Comparison of ENCODE assay signal across 10 cellular contexts in the genomic region with DNA sequence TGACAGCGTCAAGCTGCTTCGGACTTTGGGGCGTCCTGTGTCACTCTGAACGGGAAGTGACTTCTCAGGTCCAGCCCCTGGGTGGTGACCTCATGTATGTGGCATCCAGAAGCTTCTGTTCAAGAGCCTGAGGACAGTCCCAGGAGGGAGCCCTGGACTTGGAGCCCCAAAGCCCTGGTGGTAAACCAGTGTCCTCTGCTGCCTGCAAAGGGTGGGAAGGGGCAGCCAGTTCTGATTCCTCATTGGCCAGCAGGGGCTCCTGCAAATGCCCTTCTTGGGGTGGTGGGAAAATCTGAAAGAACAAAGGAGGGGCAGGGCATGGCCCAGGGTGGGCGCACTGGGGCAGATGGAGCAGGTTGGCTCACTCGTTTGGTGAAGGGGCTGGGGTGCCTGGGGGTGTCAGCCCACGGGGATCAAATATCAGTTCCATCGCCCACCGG. TPM values are rescaled to one million over a fixed set of nuclear protein-coding genes. Genes with fewer than 3 reads are reported as not detected.
DNase-seq lines count a peak whose midpoint lies in the region; ATAC-seq and TF ChIP-seq lines count a peak whose summit lies in the region.
"Had no signal": no experiment of that assay in that cellular context is flagged by ENCODE, and none has a peak within 500 bp of the region (broad histone marks: within the 10 kb centered on the region; RNA-seq: fewer than 3 reads in every experiment).

No MANE protein-coding gene starts in this region.

- POLR2A ChIA-PET in activated CD4-positive, alpha-beta memory T cell treated with anti-CD3 and anti-CD28 coated beads for 36 hours (lab: Charles Lee): no interaction called here

- H3K27ac ChIP-seq in ascending aorta: peak overlapping the region; percentile 89 to 94

- intact Hi-C loops in ascending aorta (cut with DNase I): loop anchor here (5.0 to 10.0 kb wide), 2 partner anchors 223 to 240 kb away; no protein-coding TSS in a partner anchor
- intact Hi-C loops in activated CD4-positive, alpha-beta memory T cell treated with anti-CD3 and anti-CD28 coated beads for 36 hours (cut with micrococcal nuclease): loop anchor here (5.0 kb wide), 1 partner anchor 233 kb away; a partner anchor contains a TSS

- CTCF ChIA-PET in activated CD4-positive, alpha-beta memory T cell treated with anti-CD3 and anti-CD28 coated beads for 36 hours (lab: Charles Lee): interaction anchor here (0.6 to 6.8 kb wide), 10 partner anchors 28 to 1072 kb away, joined by 3 to 110 read pairs (median 4); a partner anchor contains a TSS

- H3K4me3 Mint-ChIP-seq in stimulated activated memory B cell treated with anti-CD40 and anti-IgM and Interleukin-4, amounts not matched to agents 10 μg/mL and 1 μg/mL and 100 μg/mL, for 72 hours: peak overlapping the region; percentile 12
- no peak overlapping the region for H3K4me3 Mint-ChIP-seq in activated CD4-positive, alpha-beta memory T cell treated with anti-CD3 and anti-CD28 coated beads for 36 hours

- peak overlapping the region; percentile 64 to 76 for H3K4me3 ChIP-seq in ascending aorta
- H3K4me3 ChIP-seq: ovary had no signal

- DNase-seq in HS-27A (ENCODE audit: low read depth) (peak; percentile 49), ascending aorta (ENCODE audit: low spot score in 2 of 2) (peak; percentile 35 to 91), islet precursor cell (peak; percentile 92)
- DNase-seq in activated CD4-positive, alpha-beta memory T cell treated with anti-CD3 and anti-CD28 coated beads for 36 hours: no peak
- DNase-seq in activated naive CD4-positive, alpha-beta T cell treated with anti-CD3 and anti-CD28 coated beads, Interleukin-2, amount 50 U/mL, for 72 hours (ENCODE audit: low spot score in 2 of 2): no peak
- DNase-seq: activated T-cell treated with anti-CD3 and anti-CD28 coated beads, Interleukin-2, amount 50 U/mL, for 4 hours; ovary had no signal

- H3K27me3 Mint-ChIP-seq in stimulated activated memory B cell treated with anti-CD40 and anti-IgM and Interleukin-4, amounts not matched to agents 10 μg/mL and 1 μg/mL and 100 μg/mL, for 72 hours: peaks cover 28% of the 10 kb centered on the region
- peaks cover 21% of the 10 kb centered on the region for H3K27me3 Mint-ChIP-seq in activated CD4-positive, alpha-beta memory T cell treated with anti-CD3 and anti-CD28 coated beads for 36 hours

- H3K27me3 ChIP-seq in ascending aorta: no peaks in the 10 kb centered on the region
- H3K27me3 ChIP-seq: ovary had no signal

- H3K27ac Mint-ChIP-seq in stimulated activated memory B cell treated with anti-CD40 and anti-IgM and Interleukin-4, amounts not matched to agents 10 μg/mL and 1 μg/mL and 100 μg/mL, for 72 hours: peak overlapping the region; percentile 22
- H3K27ac Mint-ChIP-seq in activated CD4-positive, alpha-beta memory T cell treated with anti-CD3 and anti-CD28 coated beads for 36 hours: no peak overlapping the region
- no peak overlapping the region for H3K27ac Mint-ChIP-seq in activated naive CD4-positive, alpha-beta T cell treated with anti-CD3 and anti-CD28 coated beads, Interleukin-2, amount 50 U/mL, for 72 hours

- H3K9me3 Mint-ChIP-seq in stimulated activated memory B cell treated with anti-CD40 and anti-IgM and Interleukin-4, amounts not matched to agents 10 μg/mL and 1 μg/mL and 100 μg/mL, for 72 hours: no peaks in the 10 kb centered on the region
- no peaks in the 10 kb centered on the region for H3K9me3 Mint-ChIP-seq in activated CD4-positive, alpha-beta memory T cell treated with anti-CD3 and anti-CD28 coated beads for 36 hours
- H3K9me3 Mint-ChIP-seq in activated naive CD4-positive, alpha-beta T cell treated with anti-CD3 and anti-CD28 coated beads, Interleukin-2, amount 50 U/mL, for 72 hours: no peaks in the 10 kb centered on the region
- H3K9me3 Mint-ChIP-seq: activated T-cell treated with anti-CD3 and anti-CD28 coated beads, Interleukin-2, amount 50 U/mL, for 4 hours had no signal

- H3K4me1 ChIP-seq in ascending aorta: peaks cover 8 to 22% of the 10 kb centered on the region in 2 donors

- TF ChIP-seq CTCF in ascending aorta (IDR thresholded peaks at IDR 0.05): no peak

- H3K9me3 ChIP-seq in ascending aorta: no peaks in the 10 kb centered on the region
- H3K9me3 ChIP-seq: ovary had no signal

- peaks cover 5 to 19% of the 10 kb centered on the region in 2 donors for H3K36me3 ChIP-seq in ascending aorta
- H3K36me3 ChIP-seq: ovary had no signal

- no peak for ATAC-seq in stimulated activated memory B cell treated with anti-CD40 and anti-IgM and Interleukin-4, amounts not matched to agents 10 μg/mL and 1 μg/mL and 100 μg/mL, for 72 hours
- ATAC-seq in HG03175 (IDR thresholded peaks at IDR 0.05; ENCODE audit: unreplicated experiment): no peak
- ATAC-seq in HG03565 (IDR thresholded peaks at IDR 0.05; ENCODE audit: unreplicated experiment): no peak
- no peak for ATAC-seq in activated naive CD4-positive, alpha-beta T cell treated with anti-CD3 and anti-CD28 coated beads, Interleukin-2, amount 50 U/mL, for 72 hours

- peaks cover 33% of the 10 kb centered on the region for H3K4me1 Mint-ChIP-seq in stimulated activated memory B cell treated with anti-CD40 and anti-IgM and Interleukin-4, amounts not matched to agents 10 μg/mL and 1 μg/mL and 100 μg/mL, for 72 hours
- peaks cover 9% of the 10 kb centered on the region for H3K4me1 Mint-ChIP-seq in activated CD4-positive, alpha-beta memory T cell treated with anti-CD3 and anti-CD28 coated beads for 36 hours (ENCODE audit: low read depth)

- H3K36me3 Mint-ChIP-seq in stimulated activated memory B cell treated with anti-CD40 and anti-IgM and Interleukin-4, amounts not matched to agents 10 μg/mL and 1 μg/mL and 100 μg/mL, for 72 hours: no peaks in the 10 kb centered on the region
- H3K36me3 Mint-ChIP-seq in activated CD4-positive, alpha-beta memory T cell treated with anti-CD3 and anti-CD28 coated beads for 36 hours: no peaks in the 10 kb centered on the region
- no peaks in the 10 kb centered on the region for H3K36me3 Mint-ChIP-seq in activated naive CD4-positive, alpha-beta T cell treated with anti-CD3 and anti-CD28 coated beads, Interleukin-2, amount 50 U/mL, for 72 hours

RNA-seq across cellular contexts. Expression of a gene that starts 1.6 kb away (rescaled TPM):
- 7.8 TPM for total RNA-seq in ascending aorta
- total RNA-seq in activated CD4-positive, alpha-beta memory T cell treated with anti-CD3 and anti-CD28 coated beads for 36 hours: under 1 TPM; 0.34 to 0.40 TPM
- under 1 TPM; 0.49 to 0.87 TPM for total RNA-seq in activated naive CD4-positive, alpha-beta T cell treated with anti-CD3 and anti-CD28 coated beads, Interleukin-2, amount 50 U/mL, for 72 hours

RNA-seq across cellular contexts. Expression of a gene that starts 13.4 kb away (rescaled TPM):
- total RNA-seq in ascending aorta: not detected
- not detected for total RNA-seq in activated CD4-positive, alpha-beta memory T cell treated with anti-CD3 and anti-CD28 coated beads for 36 hours
- not detected for total RNA-seq in activated naive CD4-positive, alpha-beta T cell treated with anti-CD3 and anti-CD28 coated beads, Interleukin-2, amount 50 U/mL, for 72 hours
- total RNA-seq: activated T-cell treated with anti-CD3 and anti-CD28 coated beads, Interleukin-2, amount 50 U/mL, for 4 hours had no signal

RNA-seq across cellular contexts. Expression of a gene that starts 55.7 kb away (rescaled TPM):
- 13.4 TPM for total RNA-seq in ascending aorta
- 1 to 10 TPM; 3.0 to 3.5 TPM for total RNA-seq in activated CD4-positive, alpha-beta memory T cell treated with anti-CD3 and anti-CD28 coated beads for 36 hours
- 1 to 10 TPM; 2.3 to 3.3 TPM for total RNA-seq in activated naive CD4-positive, alpha-beta T cell treated with anti-CD3 and anti-CD28 coated beads, Interleukin-2, amount 50 U/mL, for 72 hours

Comparison
In these comparisons a context has a peak if more than half of its experiments do, and no peak if none do; other contexts are left out.
1. DNase-seq: peak in HS-27A (single experiment), ascending aorta (2 of 2) and islet precursor cell (single experiment); none in activated CD4-positive, alpha-beta memory T cell treated with anti-CD3 and anti-CD28 coated beads for 36 hours (single experiment) and activated naive CD4-positive, alpha-beta T cell treated with anti-CD3 and anti-CD28 coated beads, Interleukin-2, amount 50 U/mL, for 72 hours (0 of 2).